In genomic region chr1:43140010-43140409, GRCh38 we compare ENCODE assay signal across 7 cellular contexts.
"Had no signal": no experiment of that assay in that cellular context is flagged by ENCODE, and none has a peak within 500 bp of the region (broad histone marks: within the 10 kb centered on the region; RNA-seq: fewer than 3 reads in every experiment).

No MANE protein-coding gene starts in this region.

- H3K27ac ChIP-seq: HL-60, KMS-11 had no signal

- H3K4me3 ChIP-seq: K562 had no signal

- H3K9ac ChIP-seq: KMS-11 had no signal

- FAIRE-seq: HTR-8/SVneo, K562 had no signal

- H3K4me2 ChIP-seq: KMS-11 had no signal

- DNase-seq: IMR-90, KBM-7, KG1 had no signal

- ATAC-seq: K562 had no signal
